ENCODE assay signal across 25 cellular contexts in the genomic region with DNA sequence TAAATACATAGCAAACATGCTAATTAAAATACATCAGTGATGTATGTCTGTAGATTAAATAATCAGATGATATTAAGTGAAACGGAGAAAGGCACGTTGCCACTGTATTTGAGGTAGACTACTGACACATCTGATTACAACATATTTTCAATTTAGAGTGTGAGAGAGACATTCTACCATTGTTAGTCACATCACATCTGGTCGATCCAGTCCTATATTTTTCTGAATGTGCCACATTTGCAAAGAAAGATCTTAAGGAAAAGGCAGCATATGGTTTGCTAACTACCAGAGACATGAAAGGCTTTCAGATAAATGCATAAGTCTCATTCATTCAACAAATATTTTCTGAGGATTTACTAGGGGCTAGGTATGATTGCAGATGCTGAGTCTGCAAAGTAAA.
DNase-seq lines count a peak whose midpoint lies in the region; ATAC-seq, FAIRE-seq and TF ChIP-seq lines count a peak whose summit lies in the region.
"Had no signal": no experiment of that assay in that cellular context is flagged by ENCODE, and none has a peak within 500 bp of the region (broad histone marks: within the 10 kb centered on the region; RNA-seq: fewer than 3 reads in every experiment).

No MANE protein-coding gene starts in this region.

- no peak overlapping the region for H3K18ac ChIP-seq in trophoblast cell (ENCODE audit: low read length)

- H3K23ac ChIP-seq in trophoblast cell (ENCODE audit: low read length) = no peak overlapping the region

- H3K4me2 ChIP-seq in trophoblast cell (ENCODE audit: low read length) = no peak overlapping the region
- H3K4me2 ChIP-seq: BLaER1 had no signal

- CTCF ChIA-PET in RWPE1 (lab: Yijun Ruan, JAX) = interaction anchor here (0.7 kb wide), 1 partner anchor 24 kb away, joined by 3 read pairs; no protein-coding TSS in a partner anchor

- no peak overlapping the region for H4K91ac ChIP-seq in trophoblast cell (ENCODE audit: low read depth, low read length)

- no peak overlapping the region for H3K4ac ChIP-seq in trophoblast cell (ENCODE audit: low read depth, low read length)

- H2BK12ac ChIP-seq in trophoblast cell (ENCODE audit: low read length) = no peak overlapping the region

- POLR2A ChIA-PET in RWPE1 (lab: Yijun Ruan, JAX; ENCODE audit: low non-redundant PET) = no interaction called here

- H3K9ac ChIP-seq in trophoblast cell (ENCODE audit: low read length) = no peak overlapping the region
- H3K9ac ChIP-seq: BLaER1 had no signal

- no peaks in the 10 kb centered on the region for H3K4me1 ChIP-seq in trophoblast cell (ENCODE audit: control insufficient read depth in 1 of 2, insufficient read depth in 2 of 2, low read length in 2 of 2)
- H3K4me1 ChIP-seq: adrenal gland, BLaER1, heart right ventricle, tibial artery had no signal

- H3K79me2 ChIP-seq in trophoblast cell (ENCODE audit: control insufficient read depth, insufficient read depth, low read length, poor library complexity) = no peaks in the 10 kb centered on the region

- H2BK5ac ChIP-seq in trophoblast cell (ENCODE audit: low read depth, low read length, poor library complexity) = no peak overlapping the region

- no peak overlapping the region for H4K8ac ChIP-seq in trophoblast cell (ENCODE audit: low read depth, low read length)

- no peak overlapping the region for H2AK5ac ChIP-seq in trophoblast cell (ENCODE audit: low read length)

- H3K27ac ChIP-seq in RWPE1 (no peak overlapping the region), epithelial cell of prostate (peak overlapping the region; percentile 15), trophoblast cell (ENCODE audit: low read depth, low read length) (no peak overlapping the region)
- H3K27ac ChIP-seq: adrenal gland, BLaER1, brain microvascular endothelial cell, heart right ventricle, sigmoid colon, tibial artery had no signal

- ATAC-seq in GM18519 (IDR thresholded peaks at IDR 0.05; ENCODE audit: low FRiP score, unreplicated experiment) = no peak
- ATAC-seq: heart right ventricle; naive thymus-derived CD8-positive, alpha-beta T cell had no signal

- no peak overlapping the region for H2AFZ ChIP-seq in trophoblast cell (ENCODE audit: insufficient read depth, low read length, poor library complexity)

- no CpG with 5 or more reads among the region's 3 CpGs for WGBS in trophoblast cell (ENCODE audit: extremely low coverage, insufficient coverage, insufficient read length)

- peak; percentile 63 for DNase-seq in GM03348 (ENCODE audit: low spot score)
- peak; percentile 65 for DNase-seq in RWPE1 (ENCODE audit: low spot score)
- peak; percentile 33 for DNase-seq in epithelial cell of prostate (ENCODE audit: low read depth, low spot score)
- peak; percentile 41 to 87 for DNase-seq in trophoblast cell
- DNase-seq in frontal cortex (ENCODE audit: low spot score in 2 of 2) = no peak
- DNase-seq in NCI-H1105 treated with DMSO at 0.1 percent for 48 hours (lab: John Stamatoyannopoulos, UW) = no peak
- DNase-seq: ACHN; activated CD4-positive, alpha-beta memory T cell treated with anti-CD3 and anti-CD28 coated beads, Interleukin-2, amount 10 ng/mL, durations not matched to agents 7 days and 5 days; activated CD4-positive, alpha-beta T cell treated with anti-CD3 and anti-CD28 coated beads for 1 hour; activated CD8-positive, alpha-beta memory T cell treated with anti-CD3 and anti-CD28 coated beads, Interleukin-2, amount 50 U/mL, for 4 hours; activated naive CD4-positive, alpha-beta T cell treated with anti-CD3 and anti-CD28 coated beads for 36 hours; adrenal gland; brain microvascular endothelial cell; heart right ventricle; kidney glomerular epithelial cell; naive thymus-derived CD8-positive, alpha-beta T cell; NCI-H187; NCI-H2171; NCI-H510A treated with DMSO at 0.1 percent for 48 hours; SHP77 treated with DMSO at 0.1 percent for 48 hours; sigmoid colon; stimulated activated CD4-positive, alpha-beta T cell treated with anti-CD3 and anti-CD28 coated beads, Interleukin-4, amount 100 ng/mL, for 24 hours; tibial artery had no signal

- no peak overlapping the region for H2BK120ac ChIP-seq in trophoblast cell (ENCODE audit: insufficient read depth, low read length, poor library complexity)

- FAIRE-seq in frontal cortex (lab: Jason Lieb, UNC) = no peak

- no peaks in the 10 kb centered on the region for H3K36me3 ChIP-seq in trophoblast cell (ENCODE audit: control insufficient read depth in 1 of 2, insufficient read depth in 2 of 2, low read length in 2 of 2)
- H3K36me3 ChIP-seq: adrenal gland, BLaER1, brain microvascular endothelial cell, heart right ventricle, sigmoid colon, tibial artery had no signal

- no peak for TF ChIP-seq CTCF in RWPE1 (conservative IDR thresholded peaks at IDR 0.05; ENCODE audit: low read depth)

- H4K12ac ChIP-seq in trophoblast cell (ENCODE audit: low read depth, low read length) = no peak overlapping the region

- no peaks in the 10 kb centered on the region for H3K27me3 ChIP-seq in trophoblast cell (ENCODE audit: insufficient read depth, low read length)
- H3K27me3 ChIP-seq: adrenal gland, BLaER1, brain microvascular endothelial cell, sigmoid colon, tibial artery had no signal

- H3K79me1 ChIP-seq in trophoblast cell (ENCODE audit: low read length) = no peaks in the 10 kb centered on the region

- H3K9me3 ChIP-seq in trophoblast cell (ENCODE audit: insufficient read depth, low read depth, low read length) = no peaks in the 10 kb centered on the region
- H3K9me3 ChIP-seq: adrenal gland, sigmoid colon, tibial artery had no signal

- H3K4me3 ChIP-seq in trophoblast cell (ENCODE audit: low read depth, low read length) = no peak overlapping the region
- H3K4me3 ChIP-seq: adrenal gland, BLaER1, heart right ventricle, sigmoid colon, tibial artery had no signal

- no peak overlapping the region for H3K14ac ChIP-seq in trophoblast cell (ENCODE audit: low read length)

Comparison
In these comparisons a context has a peak if more than half of its experiments do, and no peak if none do; other contexts are left out.
1. DNase-seq: peak in GM03348 (single experiment), RWPE1 (single experiment), epithelial cell of prostate (single experiment) and trophoblast cell (2 of 2); none in frontal cortex (0 of 2) and NCI-H1105 treated with DMSO at 0.1 percent for 48 hours (single experiment).